In genomic region chr19:16067205-16067938, GRCh38 we compare ENCODE assay signal across 9 cellular contexts. TPM values are rescaled to one million over a fixed set of nuclear protein-coding genes. Genes with fewer than 3 reads are reported as not detected.
DNase-seq lines count a peak whose midpoint lies in the region; ATAC-seq lines count a peak whose summit lies in the region.
"Had no signal": no experiment of that assay in that cellular context is flagged by ENCODE, and none has a peak within 500 bp of the region (broad histone marks: within the 10 kb centered on the region; RNA-seq: fewer than 3 reads in every experiment).

No MANE protein-coding gene starts in this region.

- no peak overlapping the region for H3K4me3 Mint-ChIP-seq in activated naive CD4-positive, alpha-beta T cell treated with anti-CD3 and anti-CD28 coated beads for 36 hours

- H3K27ac Mint-ChIP-seq in activated naive CD4-positive, alpha-beta T cell treated with anti-CD3 and anti-CD28 coated beads for 36 hours = no peak overlapping the region

- peaks cover 47% of the 10 kb centered on the region for H3K4me1 ChIP-seq in ACC112 (ENCODE audit: control insufficient read depth, insufficient read depth, low read length, unreplicated experiment)

- DNase-seq in LoVo (ENCODE audit: low spot score) (peak; percentile 70), dermis blood vessel endothelial cell (peak; percentile 67), midbrain (lab: John Stamatoyannopoulos, UW) (peak; percentile 46)
- no peak for DNase-seq in activated naive CD4-positive, alpha-beta T cell treated with anti-CD3 and anti-CD28 coated beads for 36 hours
- DNase-seq in NK-92 treated with Interleukin-12 subunit alpha and Interleukin-12 subunit beta, amount 100 ng/mL, for 24 hours (lab: John Stamatoyannopoulos, UW) = no peak
- DNase-seq: NCI-H2081 treated with DMSO at 0.1 percent for 48 hours had no signal

- H3K9me3 Mint-ChIP-seq in activated naive CD4-positive, alpha-beta T cell treated with anti-CD3 and anti-CD28 coated beads for 36 hours = no peaks in the 10 kb centered on the region

- ATAC-seq in GM21786 (IDR thresholded peaks at IDR 0.05; ENCODE audit: unreplicated experiment) = no peak
- ATAC-seq in GM18502 (IDR thresholded peaks at IDR 0.05; ENCODE audit: poor library complexity, unreplicated experiment) = no peak

- peak overlapping the region; percentile 99 for H3K27ac ChIP-seq in ACC112 (ENCODE audit: low read depth, low read length)

- H3K36me3 ChIP-seq in ACC112 (ENCODE audit: insufficient read depth, low read length) = 0 out of 2 replicates have a peak, but pooled peaks cover 3% of the 10 kb centered on the region

- no peaks in the 10 kb centered on the region for H3K27me3 ChIP-seq in ACC112 (ENCODE audit: insufficient read depth, low read length)

- intact Hi-C loops in activated naive CD4-positive, alpha-beta T cell treated with anti-CD3 and anti-CD28 coated beads for 36 hours (cut with micrococcal nuclease) = no loop called here

- CTCF ChIA-PET in activated naive CD4-positive, alpha-beta T cell treated with anti-CD3 and anti-CD28 coated beads for 36 hours (lab: Charles Lee) = interaction anchor here (1.0 to 2.5 kb wide), 5 partner anchors 17 to 43 kb away, joined by 3 to 9 read pairs (median 8); no protein-coding TSS in a partner anchor

- no peak overlapping the region for H2AFZ ChIP-seq in ACC112 (ENCODE audit: low read length, unreplicated experiment)

- no peaks in the 10 kb centered on the region for H3K36me3 Mint-ChIP-seq in activated naive CD4-positive, alpha-beta T cell treated with anti-CD3 and anti-CD28 coated beads for 36 hours (ENCODE audit: low read depth)

- H3K79me2 ChIP-seq in ACC112 (ENCODE audit: control insufficient read depth, insufficient read depth, low read length, unreplicated experiment) = peaks cover 48% of the 10 kb centered on the region

- H3K27me3 Mint-ChIP-seq in activated naive CD4-positive, alpha-beta T cell treated with anti-CD3 and anti-CD28 coated beads for 36 hours (ENCODE audit: low read depth) = no peaks in the 10 kb centered on the region

- H3K4me1 Mint-ChIP-seq in activated naive CD4-positive, alpha-beta T cell treated with anti-CD3 and anti-CD28 coated beads for 36 hours (ENCODE audit: low read depth) = peaks cover 21% of the 10 kb centered on the region

- H3K4me3 ChIP-seq in ACC112 (ENCODE audit: low read depth, low read length) = peak overlapping the region; percentile 92

RNA-seq across cellular contexts. Expression of gene TPM4, which starts 8.9 kb away (rescaled TPM):
- 533 and 897 TPM in 2 replicates for total RNA-seq in dermis blood vessel endothelial cell
- 100 to 1,000 TPM; 240 to 254 TPM for total RNA-seq in activated naive CD4-positive, alpha-beta T cell treated with anti-CD3 and anti-CD28 coated beads for 36 hours

RNA-seq across cellular contexts. Expression of gene RAB8A, which starts 44.3 kb away (rescaled TPM):
- 66.4 and 73.8 TPM in 2 replicates for total RNA-seq in dermis blood vessel endothelial cell
- 10 to 100 TPM; 90.5 to 95.2 TPM for total RNA-seq in activated naive CD4-positive, alpha-beta T cell treated with anti-CD3 and anti-CD28 coated beads for 36 hours

Comparison
In these comparisons a context has a peak if more than half of its experiments do, and no peak if none do; other contexts are left out.
1. DNase-seq: peak in LoVo (single experiment), dermis blood vessel endothelial cell (single experiment) and midbrain (single experiment); none in activated naive CD4-positive, alpha-beta T cell treated with anti-CD3 and anti-CD28 coated beads for 36 hours (single experiment) and NK-92 treated with Interleukin-12 subunit alpha and Interleukin-12 subunit beta, amount 100 ng/mL, for 24 hours (single experiment).